In genomic region chr4:76526585-76526990, GRCh38 we compare ENCODE assay signal across 9 cellular contexts.
DNase-seq lines count a peak whose midpoint lies in the region; ATAC-seq, FAIRE-seq and TF ChIP-seq lines count a peak whose summit lies in the region.
"Had no signal": no experiment of that assay in that cellular context is flagged by ENCODE, and none has a peak within 500 bp of the region (broad histone marks: within the 10 kb centered on the region; RNA-seq: fewer than 3 reads in every experiment).

No MANE protein-coding gene starts in this region.

- no peaks in the 10 kb centered on the region for H3K9me3 ChIP-seq in AG04450 (ENCODE audit: control insufficient read depth, insufficient read depth, low read length)
- H3K9me3 ChIP-seq in liver (ENCODE audit: control insufficient read depth in 4 of 4, low read length in 3 of 4): no peaks in the 10 kb centered on the region

- no peaks in the 10 kb centered on the region for H3K36me3 ChIP-seq in bronchial epithelial cell (ENCODE audit: control insufficient read depth, insufficient read depth, low read length)
- no peaks in the 10 kb centered on the region for H3K36me3 ChIP-seq in liver (ENCODE audit: control insufficient read depth in 4 of 4, insufficient read depth in 3 of 4, low read depth in 1 of 4, low read length in 3 of 4)

- WGBS in liver: 14% methylated on average over 2 of the region's 2 CpGs

- H3K9ac ChIP-seq in liver (ENCODE audit: low read depth in 1 of 2, low read length in 2 of 2): peak overlapping the region in 1 of 2 donors; percentile 50

- TF ChIP-seq CTCF in AG04450 (IDR thresholded peaks at IDR 0.05; ENCODE audit: low read depth, low read length) (no peak), bronchial epithelial cell (IDR thresholded peaks at IDR 0.05; ENCODE audit: insufficient read depth, low read length, severe bottlenecking) (no peak), liver (IDR thresholded peaks at IDR 0.05; ENCODE audit: low read depth, low read length, missing input control) (no peak)

- FAIRE-seq in bronchial epithelial cell (lab: Jason Lieb, UNC): no peak

- H3K27me3 ChIP-seq in AG04450 (ENCODE audit: control insufficient read depth, insufficient read depth, low read length) (no peaks in the 10 kb centered on the region), bronchial epithelial cell (ENCODE audit: control insufficient read depth, insufficient read depth, low read length) (no peaks in the 10 kb centered on the region), liver (ENCODE audit: control insufficient read depth in 4 of 4, insufficient read depth in 4 of 4, low read length in 3 of 4) (no peaks in the 10 kb centered on the region)

- POLR2A ChIA-PET in AG04450 (lab: Yijun Ruan, JAX): no interaction called here

- DNase-seq in AG04450 (ENCODE audit: low read depth, low spot score) (peak; percentile 13), NCI-H2029 (lab: John Stamatoyannopoulos, UW) (peak; percentile 76), bronchial epithelial cell (ENCODE audit: low read depth) (peak; percentile 64), RKO (ENCODE audit: low spot score) (no peak), NCI-H2227 (lab: John Stamatoyannopoulos, UW; ENCODE audit: unreplicated experiment) (no peak)
- DNase-seq in activated effector memory CD4-positive, alpha-beta T cell treated with Interleukin-2 at 50 U/mL for 16 hours: no peak
- DNase-seq: effector CD4-positive, alpha-beta T cell had no signal

- peak; percentile 62 to 71 for TF ChIP-seq RAD21 in liver (IDR thresholded peaks at IDR 0.05)

- H3K27ac ChIP-seq in AG04450 (ENCODE audit: low read depth, low read length) (no peak overlapping the region), liver (ENCODE audit: low read depth in 1 of 2, low read length in 2 of 2) (peak overlapping the region; percentile 81 to 86)

- peaks cover 4 to 20% (median 11%) of the 10 kb centered on the region in 4 donors for H3K4me1 ChIP-seq in liver (ENCODE audit: control insufficient read depth in 4 of 4, insufficient read depth in 4 of 4, low read length in 3 of 4)

- ATAC-seq in GM18870 (IDR thresholded peaks at IDR 0.05; ENCODE audit: unreplicated experiment): no peak

- CTCF ChIA-PET in AG04450 (lab: Charles Lee): interaction anchor here (0.6 kb wide), 1 partner anchor 195 kb away, joined by 3 read pairs; no protein-coding TSS in a partner anchor

- H3K4me3 ChIP-seq in AG04450 (ENCODE audit: low read depth, low read length) (no peak overlapping the region), bronchial epithelial cell (ENCODE audit: low read depth, low read length) (no peak overlapping the region), liver (ENCODE audit: low read depth in 1 of 3, low read length in 3 of 3) (no peak overlapping the region)

TF ChIP-seq in liver, 16 proteins besides CTCF, POLR2A, EP300 and RAD21:
- TF ChIP-seq RXRA (IDR thresholded peaks at IDR 0.05) (peak; percentile 78 to 86), YY1 (IDR thresholded peaks at IDR 0.05) (peak; percentile 89), FOXA1 (IDR thresholded peaks at IDR 0.05) (peak; percentile 71), TAF1 (conservative IDR thresholded peaks at IDR 0.05) (peak; percentile 87), ZBTB33 (IDR thresholded peaks at IDR 0.05) (peak; percentile 92), ATF3 (IDR thresholded peaks at IDR 0.05) (peak; percentile 94), REST (IDR thresholded peaks at IDR 0.05) (peak; percentile 80), JUND (IDR thresholded peaks at IDR 0.05) (peak; percentile 71 to 81), HNF4G (IDR thresholded peaks at IDR 0.05) (peak; percentile 68), GABPA (IDR thresholded peaks at IDR 0.05 in 1 of 2, conservative IDR thresholded peaks at IDR 0.05 in 1 of 2) (peak in 1 of 2 donors; percentile 30), HNF4A (conservative IDR thresholded peaks at IDR 0.05) (peak; percentile 84 to 87), SP1 (IDR thresholded peaks at IDR 0.05) (peak; percentile 91), NR2F2 (IDR thresholded peaks at IDR 0.05) (no peak), EGR1 (IDR thresholded peaks at IDR 0.05; ENCODE audit: low read depth in 2 of 2) (peak in 1 of 2 donors; percentile 35), FOXA2 (IDR thresholded peaks at IDR 0.05) (peak; percentile 59)
- TF ChIP-seq, protein P1, sequence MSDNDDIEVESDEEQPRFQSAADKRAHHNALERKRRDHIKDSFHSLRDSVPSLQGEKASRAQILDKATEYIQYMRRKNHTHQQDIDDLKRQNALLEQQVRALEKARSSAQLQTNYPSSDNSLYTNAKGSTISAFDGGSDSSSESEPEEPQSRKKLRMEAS (IDR thresholded peaks at IDR 0.05): peak; percentile 83

Comparison
In these comparisons a context has a peak if more than half of its experiments do, and no peak if none do; other contexts are left out.
1. DNase-seq: peak in AG04450 (single experiment), NCI-H2029 (single experiment) and bronchial epithelial cell (single experiment); none in RKO (single experiment), NCI-H2227 (single experiment) and activated effector memory CD4-positive, alpha-beta T cell treated with Interleukin-2 at 50 U/mL for 16 hours (single experiment).